In genomic region chr1:55669308-55669707, GRCh38 we compare ENCODE assay signal across 14 cellular contexts.
DNase-seq lines count a peak whose midpoint lies in the region; TF ChIP-seq lines count a peak whose summit lies in the region.
"Had no signal": no experiment of that assay in that cellular context is flagged by ENCODE, and none has a peak within 500 bp of the region (broad histone marks: within the 10 kb centered on the region; RNA-seq: fewer than 3 reads in every experiment).

No MANE protein-coding gene starts in this region.

- in situ Hi-C loops in KBM-7 (cut with MboI; ENCODE audit: low pct_unique_long_range_greater_than_20kb, low sequenced_read_pairs) = no loop called here

- no peaks in the 10 kb centered on the region for H3K36me3 ChIP-seq in vagina
- H3K36me3 ChIP-seq: WERI-Rb-1 had no signal

- peaks cover 19% of the 10 kb centered on the region for H3K4me1 ChIP-seq in vagina

- no peak overlapping the region for H3K4me3 Mint-ChIP-seq in nephron
- H3K4me3 Mint-ChIP-seq: CD8-positive, alpha-beta T cell; memory B cell had no signal

- peaks cover 28% of the 10 kb centered on the region for H3K4me1 Mint-ChIP-seq in nephron
- H3K4me1 Mint-ChIP-seq: memory B cell had no signal

- TF ChIP-seq CTCF in fibroblast of villous mesenchyme (IDR thresholded peaks at IDR 0.05; ENCODE audit: insufficient read depth, low read depth, low read length) (no peak), nephron (IDR thresholded peaks at IDR 0.05; ENCODE audit: unreplicated experiment in 3 of 3) (no peak), vagina (IDR thresholded peaks at IDR 0.05) (no peak)

- H3K9me3 Mint-ChIP-seq in nephron = no peaks in the 10 kb centered on the region
- H3K9me3 Mint-ChIP-seq: CD8-positive, alpha-beta T cell; memory B cell had no signal

- TF ChIP-seq POLR2A in vagina (IDR thresholded peaks at IDR 0.05) = no peak

- H3K36me3 Mint-ChIP-seq in nephron (ENCODE audit: low read depth) = no peaks in the 10 kb centered on the region
- H3K36me3 Mint-ChIP-seq: CD8-positive, alpha-beta T cell; memory B cell had no signal

- DNase-seq in amniotic epithelial cell (ENCODE audit: low read depth) (peak; percentile 90), fibroblast of villous mesenchyme (ENCODE audit: low read depth) (peak; percentile 62), vagina (ENCODE audit: extremely low spot score in 2 of 2) (no peak), NCI-H1417 (lab: John Stamatoyannopoulos, UW) (no peak), KBM-7 (no peak), superior temporal gyrus (ENCODE audit: extremely low spot score) (no peak)
- DNase-seq: activated gamma-delta T cell treated with Interleukin-2 at 50 U/mL for 16 hours; caudate nucleus; CD8-positive, alpha-beta T cell; GF-D8; occipital lobe; WERI-Rb-1 had no signal

- H3K27ac ChIP-seq in vagina = peak overlapping the region; percentile 73
- H3K27ac ChIP-seq: WERI-Rb-1 had no signal

- no peak overlapping the region for H3K4me3 ChIP-seq in fibroblast of villous mesenchyme (ENCODE audit: low read depth, low read length)
- H3K4me3 ChIP-seq in vagina = no peak overlapping the region

- no peaks in the 10 kb centered on the region for H3K27me3 ChIP-seq in vagina

- intact Hi-C loops in vagina (cut with DNase I) = no loop called here

- no peaks in the 10 kb centered on the region for H3K9me3 ChIP-seq in vagina

- H3K27me3 Mint-ChIP-seq in nephron (ENCODE audit: low read depth) = no peaks in the 10 kb centered on the region

- H3K27ac Mint-ChIP-seq in nephron = peak overlapping the region in 2 of 3 experiments; percentile 49 to 94
- H3K27ac Mint-ChIP-seq: CD8-positive, alpha-beta T cell; memory B cell had no signal

Comparison
In these comparisons a context has a peak if more than half of its experiments do, and no peak if none do; other contexts are left out.
1. DNase-seq: peak in amniotic epithelial cell (single experiment) and fibroblast of villous mesenchyme (single experiment); none in vagina (0 of 2), NCI-H1417 (0 of 3), KBM-7 (single experiment) and superior temporal gyrus (single experiment).